28 cellular contexts compared by ENCODE assay signal in genomic region chr1:24472527-24473251, GRCh38.
"Had no signal": no experiment of that assay in that cellular context is flagged by ENCODE, and none has a peak within 500 bp of the region (broad histone marks: within the 10 kb centered on the region; RNA-seq: fewer than 3 reads in every experiment).

No MANE protein-coding gene starts in this region.

- H3K27ac Mint-ChIP-seq: activated CD8-positive, alpha-beta memory T cell treated with anti-CD3 and anti-CD28 coated beads, Interleukin-2, amount 10 ng/mL, durations not matched to agents 7 days and 5 days; natural killer cell treated with Interleukin-12 subunit alpha and Interleukin-12 subunit beta and Interleukin-15 and Interleukin-18, amount 100 ng/mL, for 72 hours; stimulated activated naive B cell treated with anti-CD40 and anti-IgM and Interleukin-4, amounts not matched to agents 10 μg/mL and 1 μg/mL and 100 μg/mL, for 72 hours had no signal

- H3K4me1 ChIP-seq: left lung, sigmoid colon had no signal

- H3K36me3 ChIP-seq: brain microvascular endothelial cell, ovary, thoracic aorta had no signal

- H3K27ac ChIP-seq: brain microvascular endothelial cell, left lung, neutrophil, ovary, sigmoid colon, thoracic aorta had no signal

- H3K4me3 ChIP-seq: left lung, lung, ovary, sigmoid colon, smooth muscle cell, thoracic aorta had no signal

- H3K9me3 ChIP-seq: left lung, neutrophil, ovary, sigmoid colon, thoracic aorta had no signal

- H3K4me1 Mint-ChIP-seq: activated CD8-positive, alpha-beta memory T cell treated with anti-CD3 and anti-CD28 coated beads, Interleukin-2, amount 10 ng/mL, durations not matched to agents 7 days and 5 days; immature natural killer cell; stimulated activated naive B cell treated with anti-CD40 and anti-IgM and Interleukin-4, amounts not matched to agents 10 μg/mL and 1 μg/mL and 100 μg/mL, for 72 hours had no signal

- H3K36me3 Mint-ChIP-seq: activated CD8-positive, alpha-beta memory T cell treated with anti-CD3 and anti-CD28 coated beads, Interleukin-2, amount 10 ng/mL, durations not matched to agents 7 days and 5 days; natural killer cell treated with Interleukin-12 subunit alpha and Interleukin-12 subunit beta and Interleukin-15 and Interleukin-18, amount 100 ng/mL, for 72 hours had no signal

- H3K27me3 Mint-ChIP-seq: activated CD4-positive, alpha-beta T cell treated with anti-CD3 and anti-CD28 coated beads, Interleukin-2, amount 10 ng/mL, durations not matched to agents 7 days and 5 days; activated CD8-positive, alpha-beta memory T cell treated with anti-CD3 and anti-CD28 coated beads, Interleukin-2, amount 10 ng/mL, durations not matched to agents 7 days and 5 days; activated CD8-positive, alpha-beta T cell treated with anti-CD3 and anti-CD28 coated beads for 36 hours; natural killer cell treated with Interleukin-12 subunit alpha and Interleukin-12 subunit beta and Interleukin-15 and Interleukin-18, amount 100 ng/mL, for 72 hours; stimulated activated naive B cell treated with anti-CD40 and anti-IgM and Interleukin-4, amounts not matched to agents 10 μg/mL and 1 μg/mL and 100 μg/mL, for 72 hours had no signal

- H3K9me3 Mint-ChIP-seq: activated CD4-positive, alpha-beta T cell treated with anti-CD3 and anti-CD28 coated beads, Interleukin-2, amount 10 ng/mL, durations not matched to agents 7 days and 5 days; activated CD8-positive, alpha-beta T cell treated with anti-CD3 and anti-CD28 coated beads for 36 hours; immature natural killer cell; natural killer cell treated with Interleukin-12 subunit alpha and Interleukin-12 subunit beta and Interleukin-15 and Interleukin-18, amount 100 ng/mL, for 72 hours; stimulated activated naive B cell treated with anti-CD40 and anti-IgM and Interleukin-4, amounts not matched to agents 10 μg/mL and 1 μg/mL and 100 μg/mL, for 72 hours had no signal

- H3K4me3 Mint-ChIP-seq: activated CD4-positive, alpha-beta T cell treated with anti-CD3 and anti-CD28 coated beads, Interleukin-2, amount 10 ng/mL, durations not matched to agents 7 days and 5 days; activated CD8-positive, alpha-beta memory T cell treated with anti-CD3 and anti-CD28 coated beads, Interleukin-2, amount 10 ng/mL, durations not matched to agents 7 days and 5 days; activated CD8-positive, alpha-beta T cell treated with anti-CD3 and anti-CD28 coated beads for 36 hours; immature natural killer cell; natural killer cell treated with Interleukin-12 subunit alpha and Interleukin-12 subunit beta and Interleukin-15 and Interleukin-18, amount 100 ng/mL, for 72 hours; stimulated activated naive B cell treated with anti-CD40 and anti-IgM and Interleukin-4, amounts not matched to agents 10 μg/mL and 1 μg/mL and 100 μg/mL, for 72 hours had no signal

- H3K27me3 ChIP-seq: brain microvascular endothelial cell, left lung, neutrophil, ovary, sigmoid colon had no signal

- ATAC-seq: activated CD8-positive, alpha-beta memory T cell treated with anti-CD3 and anti-CD28 coated beads, Interleukin-2, amount 10 ng/mL, durations not matched to agents 7 days and 5 days; activated CD8-positive, alpha-beta T cell treated with anti-CD3 and anti-CD28 coated beads for 36 hours; esophagus mucosa; left lung; natural killer cell treated with Interleukin-12 subunit alpha and Interleukin-12 subunit beta and Interleukin-15 and Interleukin-18, amount 100 ng/mL, for 72 hours; stimulated activated naive B cell treated with anti-CD40 and anti-IgM and Interleukin-4, amounts not matched to agents 10 μg/mL and 1 μg/mL and 100 μg/mL, for 72 hours had no signal

- H3K4me2 ChIP-seq: smooth muscle cell had no signal

- DNase-seq: activated CD4-positive, alpha-beta T cell treated with anti-CD3 and anti-CD28 coated beads, Interleukin-2, amount 10 ng/mL, durations not matched to agents 7 days and 5 days; activated CD4-positive, CD25-positive, alpha-beta regulatory T cell treated with anti-CD3 and anti-CD28 coated beads, Interleukin-2, amount 50 U/mL, for 72 hours; activated CD8-positive, alpha-beta memory T cell treated with anti-CD3 and anti-CD28 coated beads, Interleukin-2, amount 10 ng/mL, durations not matched to agents 7 days and 5 days; activated CD8-positive, alpha-beta T cell treated with anti-CD3 and anti-CD28 coated beads for 36 hours; activated effector memory CD4-positive, alpha-beta T cell treated with anti-CD3 and anti-CD28 coated beads, Interleukin-2, amount 50 U/mL, for 16 hours; activated naive CD4-positive, alpha-beta T cell treated with anti-CD3 and anti-CD28 coated beads, Interleukin-2, amount 50 U/mL, for 16 hours; activated T-cell treated with anti-CD3 and anti-CD28 coated beads for 4 hours; aorta; brain microvascular endothelial cell; central memory CD4-positive, alpha-beta T cell; dermis blood vessel endothelial cell; effector CD8-positive, alpha-beta T cell; foreskin melanocyte; immature natural killer cell; kidney glomerular epithelial cell; left lung; ovary; sigmoid colon; stimulated activated CD4-positive, alpha-beta T cell treated with anti-CD3 and anti-CD28 coated beads, Interleukin-15, amount 100 ng/mL, for 24 hours; stimulated activated CD8-positive, alpha-beta memory T cell treated with anti-CD3 and anti-CD28 coated beads, Interleukin-4, amount 100 ng/mL, for 48 hours; stimulated activated naive B cell treated with anti-CD40 and anti-IgM and Interleukin-4, amounts not matched to agents 10 μg/mL and 1 μg/mL and 100 μg/mL, for 72 hours; T-helper 2 cell had no signal
